13 cellular contexts compared by ENCODE assay signal in genomic region chr5:39158127-39158593, GRCh38.
DNase-seq lines count a peak whose midpoint lies in the region; ATAC-seq and TF ChIP-seq lines count a peak whose summit lies in the region.
"Had no signal": no experiment of that assay in that cellular context is flagged by ENCODE, and none has a peak within 500 bp of the region (broad histone marks: within the 10 kb centered on the region; RNA-seq: fewer than 3 reads in every experiment).

No MANE protein-coding gene starts in this region.

- POLR2A ChIA-PET in CD4-positive, alpha-beta memory T cell (lab: Charles Lee; ENCODE audit: partially characterized antibody): interaction anchor here (0.6 to 15.0 kb wide), 11 partner anchors 7 to 59 kb away, joined by 3 to 275 read pairs (median 8); no protein-coding TSS in a partner anchor

- no peak for ATAC-seq in activated naive CD8-positive, alpha-beta T cell treated with anti-CD3 and anti-CD28 coated beads, Interleukin-2, amount 50 U/mL, for 24 hours
- no peak for ATAC-seq in HG03571 (IDR thresholded peaks at IDR 0.05; ENCODE audit: unreplicated experiment)
- ATAC-seq: gastrocnemius medialis, Panc1 had no signal

- no peak for TF ChIP-seq POLR2A in testis (IDR thresholded peaks at IDR 0.05)

- peak overlapping the region; percentile 30 for H3K27ac ChIP-seq in CD4-positive, alpha-beta memory T cell (ENCODE audit: low read depth, low read length)
- no peak overlapping the region for H3K27ac ChIP-seq in testis
- H3K27ac ChIP-seq: gastrocnemius medialis had no signal

- H3K27me3 ChIP-seq in CD4-positive, alpha-beta memory T cell (ENCODE audit: insufficient read depth, low read length): no peaks in the 10 kb centered on the region
- H3K27me3 ChIP-seq in testis: no peaks in the 10 kb centered on the region
- H3K27me3 ChIP-seq: gastrocnemius medialis had no signal

- no peaks in the 10 kb centered on the region for H3K9me3 ChIP-seq in CD4-positive, alpha-beta memory T cell (ENCODE audit: control insufficient read depth in 1 of 2, low read length in 2 of 2)
- H3K9me3 ChIP-seq in testis: no peaks in the 10 kb centered on the region
- H3K9me3 ChIP-seq: gastrocnemius medialis had no signal

- H3K4me1 ChIP-seq in CD4-positive, alpha-beta memory T cell (ENCODE audit: insufficient read depth, low read length): peaks cover 100% of the 10 kb centered on the region
- H3K4me1 ChIP-seq in testis: no peaks in the 10 kb centered on the region

- H3K4me1 Mint-ChIP-seq in CD4-positive, alpha-beta memory T cell: peaks cover 63 to 88% (median 74%) of the 10 kb centered on the region in 4 donors
- H3K4me1 Mint-ChIP-seq in activated naive CD8-positive, alpha-beta T cell treated with anti-CD3 and anti-CD28 coated beads, Interleukin-2, amount 50 U/mL, for 24 hours: peaks cover 89% of the 10 kb centered on the region

- peak overlapping the region in 7 of 8 donors; percentile 55 to 83 (median 71) for H3K4me3 Mint-ChIP-seq in CD4-positive, alpha-beta memory T cell
- H3K4me3 Mint-ChIP-seq in activated naive CD8-positive, alpha-beta T cell treated with anti-CD3 and anti-CD28 coated beads, Interleukin-2, amount 50 U/mL, for 24 hours: peak overlapping the region; percentile 35

- peaks cover 36 to 56% of the 10 kb centered on the region in 2 donors for H3K36me3 Mint-ChIP-seq in CD4-positive, alpha-beta memory T cell
- H3K36me3 Mint-ChIP-seq in activated naive CD8-positive, alpha-beta T cell treated with anti-CD3 and anti-CD28 coated beads, Interleukin-2, amount 50 U/mL, for 24 hours (ENCODE audit: low read depth): peaks cover 2% of the 10 kb centered on the region

- H3K27ac Mint-ChIP-seq in CD4-positive, alpha-beta memory T cell: peak overlapping the region; percentile 78 to 94 (median 89)
- peak overlapping the region; percentile 69 for H3K27ac Mint-ChIP-seq in activated naive CD8-positive, alpha-beta T cell treated with anti-CD3 and anti-CD28 coated beads, Interleukin-2, amount 50 U/mL, for 24 hours

- H3K4me3 ChIP-seq in CD4-positive, alpha-beta memory T cell (ENCODE audit: low read length in 2 of 2): peak overlapping the region in 1 of 2 donors; percentile 7
- no peak overlapping the region for H3K4me3 ChIP-seq in testis
- H3K4me3 ChIP-seq: gastrocnemius medialis had no signal

- CTCF ChIA-PET in CD4-positive, alpha-beta memory T cell (lab: Charles Lee; ENCODE audit: partially characterized antibody): interaction anchor here (1.2 to 11.8 kb wide), 10 partner anchors 10 to 125 kb away, joined by 4 to 132 read pairs (median 8); partner anchors contain the start of gene FYB1

- 76 to 78% methylated on average over 4 of the region's 4 CpGs for WGBS in testis, 2 donors

- no peaks in the 10 kb centered on the region for H3K9me3 Mint-ChIP-seq in CD4-positive, alpha-beta memory T cell
- no peaks in the 10 kb centered on the region for H3K9me3 Mint-ChIP-seq in activated naive CD8-positive, alpha-beta T cell treated with anti-CD3 and anti-CD28 coated beads, Interleukin-2, amount 50 U/mL, for 24 hours

- DNase-seq in CD4-positive, alpha-beta memory T cell: peak in 1 of 5 donors; percentile 58
- DNase-seq in HS-5 (ENCODE audit: low read depth): peak; percentile 53
- DNase-seq in activated naive CD8-positive, alpha-beta T cell treated with anti-CD3 and anti-CD28 coated beads, Interleukin-2, amount 50 U/mL, for 24 hours: no peak
- peak; percentile 41 for DNase-seq in iris pigment epithelial cell (ENCODE audit: low read depth)
- DNase-seq in SIG-M5 treated with dmso at 0.1 percent for 504 hours (lab: John Stamatoyannopoulos, UW; ENCODE audit: unreplicated experiment): no peak
- no peak for DNase-seq in SIG-M5 (lab: John Stamatoyannopoulos, UW)
- no peak for DNase-seq in testis
- DNase-seq: cerebellar nuclear complex; NCI-H1930; stimulated activated naive CD4-positive, alpha-beta T cell treated with Interleukin-2 at 50 U/mL for 16 hours had no signal

- no peak for TF ChIP-seq CTCF in testis (IDR thresholded peaks at IDR 0.05)

- intact Hi-C loops in CD4-positive, alpha-beta memory T cell (cut with micrococcal nuclease): no loop called here
- intact Hi-C loops in testis (cut with DNase I; ENCODE audit: low total_unique reads): no loop called here

- H3K36me3 ChIP-seq in CD4-positive, alpha-beta memory T cell (ENCODE audit: insufficient read depth, low read length): peaks cover 3% of the 10 kb centered on the region
- H3K36me3 ChIP-seq in testis (ENCODE audit: low read depth, missing control alignments): no peaks in the 10 kb centered on the region
- H3K36me3 ChIP-seq: gastrocnemius medialis had no signal

- no peaks in the 10 kb centered on the region for H3K27me3 Mint-ChIP-seq in CD4-positive, alpha-beta memory T cell
- H3K27me3 Mint-ChIP-seq in activated naive CD8-positive, alpha-beta T cell treated with anti-CD3 and anti-CD28 coated beads, Interleukin-2, amount 50 U/mL, for 24 hours: no peaks in the 10 kb centered on the region

Comparison
In these comparisons a context has a peak if more than half of its experiments do, and no peak if none do; other contexts are left out.
1. DNase-seq: peak in HS-5 (single experiment) and iris pigment epithelial cell (single experiment); none in activated naive CD8-positive, alpha-beta T cell treated with anti-CD3 and anti-CD28 coated beads, Interleukin-2, amount 50 U/mL, for 24 hours (single experiment), SIG-M5 treated with dmso at 0.1 percent for 504 hours (single experiment), SIG-M5 (single experiment) and testis (single experiment).